Comparison of ENCODE assay signal across 22 cellular contexts in the genomic region with DNA sequence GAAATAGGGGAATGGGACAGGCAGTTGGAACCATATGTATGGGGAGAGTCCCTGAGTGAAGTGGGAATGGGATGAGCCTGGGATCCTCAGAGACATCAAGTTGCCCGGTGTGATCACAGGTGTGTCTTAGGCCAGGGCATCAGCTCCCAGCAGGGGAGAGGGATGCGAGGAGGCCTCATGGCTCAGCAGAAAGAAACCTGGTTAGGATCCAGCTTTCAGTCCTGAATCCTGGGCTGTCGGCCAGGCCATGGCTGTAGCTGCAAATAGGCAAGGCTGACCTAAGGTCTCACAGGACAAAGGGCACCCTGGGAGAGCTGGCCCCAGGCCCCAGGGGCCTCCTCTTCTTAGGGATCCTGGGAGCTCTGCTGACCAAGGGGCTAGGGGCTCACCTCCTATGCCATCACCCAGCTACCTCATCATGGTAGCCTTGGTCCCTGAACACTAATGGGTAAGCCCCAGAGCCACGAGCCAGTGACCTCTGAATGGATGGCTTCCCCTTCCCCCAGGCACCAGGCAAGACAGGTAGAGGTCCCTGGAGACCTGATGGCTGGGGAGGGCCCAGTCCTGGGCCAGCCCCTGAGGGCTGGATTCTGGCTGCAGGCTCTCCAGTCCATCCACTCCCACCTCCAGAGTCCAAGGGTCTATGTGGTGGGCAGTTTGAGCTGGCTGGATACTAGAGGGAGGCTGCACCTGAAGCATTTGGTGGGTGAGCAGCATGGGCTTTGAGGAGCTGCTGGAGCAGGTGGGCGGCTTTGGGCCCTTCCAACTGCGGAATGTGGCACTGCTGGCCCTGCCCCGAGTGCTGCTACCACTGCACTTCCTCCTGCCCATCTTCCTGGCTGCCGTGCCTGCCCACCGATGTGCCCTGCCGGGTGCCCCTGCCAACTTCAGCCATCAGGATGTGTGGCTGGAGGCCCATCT. TPM values are rescaled to one million over a fixed set of nuclear protein-coding genes. Genes with fewer than 3 reads are reported as not detected.
DNase-seq lines count a peak whose midpoint lies in the region; ATAC-seq, FAIRE-seq and TF ChIP-seq lines count a peak whose summit lies in the region.
"Had no signal": no experiment of that assay in that cellular context is flagged by ENCODE, and none has a peak within 500 bp of the region (broad histone marks: within the 10 kb centered on the region; RNA-seq: fewer than 3 reads in every experiment).

A gene with protein sequence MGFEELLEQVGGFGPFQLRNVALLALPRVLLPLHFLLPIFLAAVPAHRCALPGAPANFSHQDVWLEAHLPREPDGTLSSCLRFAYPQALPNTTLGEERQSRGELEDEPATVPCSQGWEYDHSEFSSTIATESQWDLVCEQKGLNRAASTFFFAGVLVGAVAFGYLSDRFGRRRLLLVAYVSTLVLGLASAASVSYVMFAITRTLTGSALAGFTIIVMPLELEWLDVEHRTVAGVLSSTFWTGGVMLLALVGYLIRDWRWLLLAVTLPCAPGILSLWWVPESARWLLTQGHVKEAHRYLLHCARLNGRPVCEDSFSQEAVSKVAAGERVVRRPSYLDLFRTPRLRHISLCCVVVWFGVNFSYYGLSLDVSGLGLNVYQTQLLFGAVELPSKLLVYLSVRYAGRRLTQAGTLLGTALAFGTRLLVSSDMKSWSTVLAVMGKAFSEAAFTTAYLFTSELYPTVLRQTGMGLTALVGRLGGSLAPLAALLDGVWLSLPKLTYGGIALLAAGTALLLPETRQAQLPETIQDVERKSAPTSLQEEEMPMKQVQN (plus strand): TSS at position 617 of the 921 bp plus-strand sequence. CDS start 99 bp downstream, at position 716.

- TF ChIP-seq EP300 in HepG2 (IDR thresholded peaks at IDR 0.05; ENCODE audit: low read depth in 2 of 2, low read length in 2 of 2): peak in 1 of 2 experiments; percentile 51; a peak in 1 of 4 replicates
- TF ChIP-seq EP300 in HepG2 (CRISPR knock-in tag; IDR thresholded peaks at IDR 0.05; ENCODE audit: borderline replicate concordance): peak; percentile 59; the same call in 1 of the 2 replicates

- H3K9me3 Mint-ChIP-seq in endothelial cell (ENCODE audit: unreplicated experiment): no peaks in the 10 kb centered on the region
- H3K9me3 Mint-ChIP-seq: CD8-positive, alpha-beta memory T cell; immature natural killer cell had no signal

- peaks cover 8% of the 10 kb centered on the region for H3K27me3 Mint-ChIP-seq in endothelial cell (ENCODE audit: unreplicated experiment)

- no peaks in the 10 kb centered on the region for H3K36me3 Mint-ChIP-seq in endothelial cell (ENCODE audit: low read depth, unreplicated experiment)
- H3K36me3 Mint-ChIP-seq: activated CD8-positive, alpha-beta memory T cell treated with anti-CD3 and anti-CD28 coated beads, Interleukin-2, amount 10 ng/mL, durations not matched to agents 7 days and 5 days; CD8-positive, alpha-beta memory T cell; immature natural killer cell had no signal

- 18% methylated on average over 7 of the region's 10 CpGs for WGBS in HepG2 (ENCODE audit: low lambda C conversion rate)

- no peaks in the 10 kb centered on the region for H3K79me2 ChIP-seq in HepG2 (ENCODE audit: insufficient read depth, low read length)

- intact Hi-C loops in HepG2 (cut with micrococcal nuclease; ENCODE audit: unreplicated experiment): no loop called here

- H3K27ac Mint-ChIP-seq in endothelial cell (ENCODE audit: unreplicated experiment): no peak within 1 kb of the TSS
- H3K27ac Mint-ChIP-seq: activated CD8-positive, alpha-beta memory T cell treated with anti-CD3 and anti-CD28 coated beads, Interleukin-2, amount 10 ng/mL, durations not matched to agents 7 days and 5 days had no signal

- FAIRE-seq in HepG2 (lab: Jason Lieb, UNC): peak; percentile 53
- FAIRE-seq: astrocyte had no signal

- H4K20me1 ChIP-seq in HepG2 (ENCODE audit: insufficient read depth, low read length): no peaks in the 10 kb centered on the region

- peak within 1 kb of the TSS; percentile 29 for H3K4me3 Mint-ChIP-seq in endothelial cell (ENCODE audit: unreplicated experiment)
- H3K4me3 Mint-ChIP-seq: activated CD8-positive, alpha-beta memory T cell treated with anti-CD3 and anti-CD28 coated beads, Interleukin-2, amount 10 ng/mL, durations not matched to agents 7 days and 5 days; CD8-positive, alpha-beta memory T cell; immature natural killer cell had no signal

- H2AFZ ChIP-seq in HepG2 (ENCODE audit: low read length): no peak within 1 kb of the TSS
- H2AFZ ChIP-seq: PC-9 had no signal

- H3K27me3 ChIP-seq in MG63 (no peaks in the 10 kb centered on the region), HepG2 (ENCODE audit: control insufficient read depth in 1 of 2, insufficient read depth in 2 of 2, low read length in 2 of 2) (no peaks in the 10 kb centered on the region), HAP-1 (ENCODE audit: low read depth) (no peaks in the 10 kb centered on the region)

- peaks cover 72% of the 10 kb centered on the region for H3K4me1 ChIP-seq in HepG2 (ENCODE audit: insufficient read depth, low read length)
- H3K4me1 ChIP-seq in HAP-1: no peaks in the 10 kb centered on the region
- H3K4me1 ChIP-seq: sigmoid colon had no signal

- DNase-seq in AG08396 (ENCODE audit: low spot score) (peak; percentile 38), MG63 (peak; percentile 52), endothelial cell (ENCODE audit: low spot score) (no peak), HepG2 (ENCODE audit: low spot score) (peak; percentile 60), HK-2 (ENCODE audit: unreplicated experiment) (no peak), HAP-1 (ENCODE audit: low spot score in 2 of 2) (no peak), NCI-H526 (lab: John Stamatoyannopoulos, UW) (no peak)
- no peak for DNase-seq in stimulated activated CD4-positive, alpha-beta T cell treated with anti-CD3 and anti-CD28 coated beads, Interleukin-2, amount 100 ng/mL, for 48 hours
- DNase-seq: activated CD4-positive, alpha-beta T cell treated with anti-CD3 and anti-CD28 coated beads for 1 hour; activated CD8-positive, alpha-beta memory T cell treated with anti-CD3 and anti-CD28 coated beads, Interleukin-2, amount 10 ng/mL, durations not matched to agents 7 days and 5 days; CD8-positive, alpha-beta memory T cell; cortex of kidney; immature natural killer cell; NCI-H1105; NCI-H2107; NCI-H69; PC-9; sigmoid colon; SK-N-SH had no signal

- no peaks in the 10 kb centered on the region for H3K36me3 ChIP-seq in MG63
- no peaks in the 10 kb centered on the region; a peak in 1 of 5 replicates for H3K36me3 ChIP-seq in HepG2 (replicated peaks in 1 of 2; ENCODE audit: control insufficient read depth in 1 of 2, insufficient read depth in 2 of 2, low read length in 2 of 2)
- H3K36me3 ChIP-seq in HAP-1 (replicated peaks): no peaks in the 10 kb centered on the region
- H3K36me3 ChIP-seq: sigmoid colon had no signal

- H3K4me1 Mint-ChIP-seq in endothelial cell (ENCODE audit: unreplicated experiment): no peaks in the 10 kb centered on the region
- H3K4me1 Mint-ChIP-seq: activated CD8-positive, alpha-beta memory T cell treated with anti-CD3 and anti-CD28 coated beads, Interleukin-2, amount 10 ng/mL, durations not matched to agents 7 days and 5 days; CD8-positive, alpha-beta memory T cell; immature natural killer cell had no signal

- peak within 1 kb of the TSS; percentile 53 for H3K9ac ChIP-seq in HepG2 (ENCODE audit: insufficient read depth, low read depth, low read length)
- H3K9ac ChIP-seq: SK-N-SH had no signal

- peak within 1 kb of the TSS; percentile 70 for H3K27ac ChIP-seq in HepG2 (ENCODE audit: extremely low read length, insufficient read depth, low read length)
- H3K27ac ChIP-seq: PC-9, sigmoid colon had no signal

- CTCF ChIA-PET in HepG2 (lab: Yijun Ruan, JAX; ENCODE audit: low intra/inter-chr PET ratio, low total read pairs): no interaction called here

- peak; percentile 84 for ATAC-seq in HepG2
- ATAC-seq: activated CD8-positive, alpha-beta memory T cell treated with anti-CD3 and anti-CD28 coated beads, Interleukin-2, amount 10 ng/mL, durations not matched to agents 7 days and 5 days had no signal

- no TSS peak for BruUV-seq in HepG2 (replicated peaks; lab: Mats Ljungman, UMichigan)

- H3K9me3 ChIP-seq in MG63 (no peaks in the 10 kb centered on the region), HepG2 (ENCODE audit: low read length) (no peaks in the 10 kb centered on the region), HAP-1 (no peaks in the 10 kb centered on the region)
- H3K9me3 ChIP-seq: sigmoid colon, SK-N-SH had no signal

- TF ChIP-seq CTCF in endothelial cell (IDR thresholded peaks at IDR 0.05; ENCODE audit: unreplicated experiment): no peak
- TF ChIP-seq CTCF in HepG2 (CRISPR knock-in tag; IDR thresholded peaks at IDR 0.05): no peak

- peak in 1 of 2 experiments; percentile 77; a peak in 2 of 4 replicates for TF ChIP-seq POLR2A in HepG2 (IDR thresholded peaks at IDR 0.05; ENCODE audit: insufficient read depth in 1 of 2, low read depth in 2 of 2, low read length in 2 of 2)

- in situ Hi-C loops in HepG2 (cut with HindIII; ENCODE audit: extremely low pct_ligation_motif_present, low pct_unique_long_range_greater_than_20kb) (no loop called here), HAP-1 (cut with MboI; ENCODE audit: low sequenced_read_pairs) (no loop called here)

- peak; percentile 4; the same call in 1 of the 2 replicates for TF ChIP-seq RAD21 in HepG2 (CRISPR knock-in tag; IDR thresholded peaks at IDR 0.05)

- H3K4me2 ChIP-seq in HepG2 (ENCODE audit: low read depth, low read length): peak within 1 kb of the TSS; percentile 71
- H3K4me2 ChIP-seq: PC-9, SK-N-SH had no signal

- POLR2A ChIA-PET in HepG2 (lab: Yijun Ruan, JAX): interaction anchor here (0.7 to 5.2 kb wide), 13 partner anchors 10 to 72 kb away, joined by 3 to 67 read pairs (median 4); a partner anchor contains a TSS

- no peak within 1 kb of the TSS for H3K4me3 ChIP-seq in MG63
- peak within 1 kb of the TSS; percentile 16 to 61 (median 17); a peak in 5 of 6 replicates for H3K4me3 ChIP-seq in HepG2 (replicated peaks in 1 of 3; ENCODE audit: insufficient read depth in 1 of 3, low read depth in 2 of 3, low read length in 3 of 3)
- H3K4me3 ChIP-seq in HAP-1: no peak within 1 kb of the TSS
- H3K4me3 ChIP-seq: PC-9, sigmoid colon had no signal

RNA-seq across cellular contexts. Expression of the gene that starts here (rescaled TPM):
- not detected in 2 replicates for total RNA-seq in MG63 (2014; rRNA removed; shearing (Covaris generic); ENCODE audit: low replicate concordance)
- total RNA-seq in endothelial cell (ENCODE audit: unreplicated experiment) (not detected), HepG2 (2016; rRNA removed; fragmentation: Illumina TruSeq; extraction: Trizol) (8.6 and 22.6 TPM in 2 replicates)
- 5.3 and 5.4 TPM in 2 replicates for total RNA-seq in HepG2 (2016; cell fraction: cytosol; rRNA removed; fragmentation: Illumina TruSeq; extraction: Trizol; ENCODE audit: low read depth)
- total RNA-seq in HepG2 (2016; cell fraction: insoluble cytoplasmic fraction; rRNA removed; fragmentation: Illumina TruSeq; extraction: Trizol): 8.5 and 22.3 TPM in 2 replicates
- 9.0 and 9.1 TPM in 2 replicates for total RNA-seq in HepG2 (2016; cell fraction: membrane; rRNA removed; fragmentation: Illumina TruSeq; extraction: Trizol)
- total RNA-seq in HepG2 (2016; cell fraction: nucleus; rRNA removed; fragmentation: Illumina TruSeq; extraction: Trizol): 20.9 and 25.8 TPM in 2 replicates
- 5.3 and 12.3 TPM in 2 replicates for polyA plus RNA-seq in HepG2 (2011; rRNA removed)
- 7.0 and 7.8 TPM in 2 replicates for polyA plus RNA-seq in HepG2 (2011; cell fraction: cytosol; rRNA removed)
- 34.4 and 48.4 TPM in 2 replicates for polyA plus RNA-seq in HepG2 (2011; cell fraction: nucleus; rRNA removed)
- 18.9 and 34.7 TPM in 2 replicates for polyA plus RNA-seq in HepG2 (2012)
- polyA plus RNA-seq in HepG2 (2016; cell fraction: cytosol; fragmentation: Illumina TruSeq; extraction: Trizol; ENCODE audit: low read depth): 3.2 and 3.5 TPM in 2 replicates
- polyA plus RNA-seq in HepG2 (2016; cell fraction: insoluble cytoplasmic fraction; fragmentation: Illumina TruSeq; extraction: Trizol; ENCODE audit: low read depth): 5.5 and 6.2 TPM in 2 replicates
- 4.5 and 5.7 TPM in 2 replicates for polyA plus RNA-seq in HepG2 (2016; cell fraction: membrane; fragmentation: Illumina TruSeq; extraction: Trizol; ENCODE audit: low read depth)
- polyA plus RNA-seq in HepG2 (2016; cell fraction: nucleus; fragmentation: Illumina TruSeq; extraction: Trizol; ENCODE audit: insufficient read depth, low read depth): 39.6 and 40.3 TPM in 2 replicates
- polyA minus RNA-seq in HepG2 (2011; rRNA and poly(A)+ RNA removed; ENCODE audit: low replicate concordance): 22.0 TPM in 1 of 2 replicates, not detected in the other
- 3.6 and 5.1 TPM in 2 replicates for polyA minus RNA-seq in HepG2 (2011; cell fraction: cytosol; rRNA and poly(A)+ RNA removed)
- 7.0 and 12.7 TPM in 2 replicates for polyA minus RNA-seq in HepG2 (2011; cell fraction: nucleus; rRNA and poly(A)+ RNA removed)
- total RNA-seq: activated CD8-positive, alpha-beta memory T cell treated with anti-CD3 and anti-CD28 coated beads, Interleukin-2, amount 10 ng/mL, durations not matched to agents 7 days and 5 days; astrocyte; CD8-positive, alpha-beta memory T cell; Daoy; epithelial cell of proximal tubule; PC-9; sigmoid colon had no signal
- polyA plus RNA-seq: CD8-positive, alpha-beta memory T cell; immature natural killer cell; sigmoid colon; SK-N-SH had no signal

Comparison
In these comparisons a context has a peak if more than half of its experiments do, and no peak if none do; other contexts are left out.
1. Peak in DNase-seq in MG63; RNA of the gene not detected or under 1 TPM.
2. DNase-seq: peak in AG08396 (single experiment) and HepG2 (single experiment); none in endothelial cell (single experiment), stimulated activated CD4-positive, alpha-beta T cell treated with anti-CD3 and anti-CD28 coated beads, Interleukin-2, amount 100 ng/mL, for 48 hours (0 of 2), HK-2 (single experiment), HAP-1 (0 of 2) and NCI-H526 (0 of 2).
3. H3K4me3 ChIP-seq: peak in HepG2 (3 of 3); none in MG63 (single experiment) and HAP-1 (single experiment).